Comparison of ENCODE assay signal across 1 cellular context in the genomic region with DNA sequence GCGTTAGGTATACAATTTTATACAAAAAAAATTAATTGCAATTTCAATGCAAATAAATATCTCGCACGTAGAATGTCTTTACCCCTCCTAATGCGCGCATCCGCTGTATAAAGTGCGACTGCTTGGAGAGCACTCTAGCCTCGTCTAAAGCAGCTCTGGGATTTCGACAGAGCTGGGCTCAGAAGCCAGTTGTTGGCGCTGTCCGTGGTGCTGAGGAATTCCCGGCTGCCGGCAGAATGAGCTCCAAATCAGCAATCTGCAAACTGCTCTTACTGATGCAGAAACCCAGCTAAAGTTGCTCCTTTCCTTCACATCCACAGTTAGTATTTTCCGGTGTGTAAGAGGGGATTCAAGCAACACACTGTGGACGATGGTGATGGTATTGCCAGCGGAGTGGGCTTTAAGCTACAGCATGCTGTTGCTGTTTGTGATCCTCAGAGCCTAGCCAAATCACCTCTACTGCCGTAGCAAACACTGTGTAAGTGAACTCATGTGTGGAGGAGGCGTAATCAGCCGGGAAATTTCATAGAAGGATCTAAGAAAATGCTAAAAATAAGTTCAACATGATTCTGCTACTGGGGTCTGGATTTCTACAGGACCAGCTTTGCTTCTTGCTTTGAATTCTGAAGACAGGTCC.
TF ChIP-seq lines count a peak whose summit lies in the region.

A gene (plus strand): TSS at position 137 of the 637 bp plus-strand sequence. CDS start 3,140 bp downstream, outside the sequence.

TF ChIP-seq in HepG2, 621 proteins besides CTCF, POLR2A, EP300 and RAD21 (continued from another document and continues in another):
- TF ChIP-seq ZNF543 (CRISPR knock-in tag; IDR thresholded peaks at IDR 0.05), result no peak; the same call in 1 of the 2 replicates
- TF ChIP-seq SKI (IDR thresholded peaks at IDR 0.05; ENCODE audit: partially characterized antibody), result no peak
- TF ChIP-seq DNMT3B (CRISPR knock-in tag; conservative IDR thresholded peaks at IDR 0.05), result peak; percentile 99
- no peak for TF ChIP-seq NFIC (IDR thresholded peaks at IDR 0.05; ENCODE audit: low read length)
- TF ChIP-seq, protein P1, sequence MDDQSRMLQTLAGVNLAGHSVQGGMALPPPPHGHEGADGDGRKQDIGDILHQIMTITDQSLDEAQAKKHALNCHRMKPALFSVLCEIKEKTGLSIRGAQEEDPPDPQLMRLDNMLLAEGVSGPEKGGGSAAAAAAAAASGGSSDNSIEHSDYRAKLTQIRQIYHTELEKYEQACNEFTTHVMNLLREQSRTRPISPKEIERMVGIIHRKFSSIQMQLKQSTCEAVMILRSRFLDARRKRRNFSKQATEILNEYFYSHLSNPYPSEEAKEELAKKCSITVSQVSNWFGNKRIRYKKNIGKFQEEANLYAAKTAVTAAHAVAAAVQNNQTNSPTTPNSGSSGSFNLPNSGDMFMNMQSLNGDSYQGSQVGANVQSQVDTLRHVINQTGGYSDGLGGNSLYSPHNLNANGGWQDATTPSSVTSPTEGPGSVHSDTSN (CRISPR knock-in tag; IDR thresholded peaks at IDR 0.05; ENCODE audit: borderline replicate concordance), result peak; percentile 92
- TF ChIP-seq, protein P2, sequence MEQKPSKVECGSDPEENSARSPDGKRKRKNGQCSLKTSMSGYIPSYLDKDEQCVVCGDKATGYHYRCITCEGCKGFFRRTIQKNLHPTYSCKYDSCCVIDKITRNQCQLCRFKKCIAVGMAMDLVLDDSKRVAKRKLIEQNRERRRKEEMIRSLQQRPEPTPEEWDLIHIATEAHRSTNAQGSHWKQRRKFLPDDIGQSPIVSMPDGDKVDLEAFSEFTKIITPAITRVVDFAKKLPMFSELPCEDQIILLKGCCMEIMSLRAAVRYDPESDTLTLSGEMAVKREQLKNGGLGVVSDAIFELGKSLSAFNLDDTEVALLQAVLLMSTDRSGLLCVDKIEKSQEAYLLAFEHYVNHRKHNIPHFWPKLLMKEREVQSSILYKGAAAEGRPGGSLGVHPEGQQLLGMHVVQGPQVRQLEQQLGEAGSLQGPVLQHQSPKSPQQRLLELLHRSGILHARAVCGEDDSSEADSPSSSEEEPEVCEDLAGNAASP (CRISPR knock-in tag; IDR thresholded peaks at IDR 0.05; ENCODE audit: borderline replicate concordance), result peak; percentile 91
- no peak for TF ChIP-seq CBX2 (IDR thresholded peaks at IDR 0.05; ENCODE audit: low read depth, low read length)
- no peak for TF ChIP-seq CBX2 (CRISPR knock-in tag; IDR thresholded peaks at IDR 0.05; ENCODE audit: low read depth)
- TF ChIP-seq, protein P3, sequence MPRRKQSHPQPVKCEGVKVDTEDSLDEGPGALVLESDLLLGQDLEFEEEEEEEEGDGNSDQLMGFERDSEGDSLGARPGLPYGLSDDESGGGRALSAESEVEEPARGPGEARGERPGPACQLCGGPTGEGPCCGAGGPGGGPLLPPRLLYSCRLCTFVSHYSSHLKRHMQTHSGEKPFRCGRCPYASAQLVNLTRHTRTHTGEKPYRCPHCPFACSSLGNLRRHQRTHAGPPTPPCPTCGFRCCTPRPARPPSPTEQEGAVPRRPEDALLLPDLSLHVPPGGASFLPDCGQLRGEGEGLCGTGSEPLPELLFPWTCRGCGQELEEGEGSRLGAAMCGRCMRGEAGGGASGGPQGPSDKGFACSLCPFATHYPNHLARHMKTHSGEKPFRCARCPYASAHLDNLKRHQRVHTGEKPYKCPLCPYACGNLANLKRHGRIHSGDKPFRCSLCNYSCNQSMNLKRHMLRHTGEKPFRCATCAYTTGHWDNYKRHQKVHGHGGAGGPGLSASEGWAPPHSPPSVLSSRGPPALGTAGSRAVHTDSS (CRISPR knock-in tag; conservative IDR thresholded peaks at IDR 0.05), result no peak
- 0 out of 2 replicates have a peak, but pooled peaks have one; percentile 71 for TF ChIP-seq ZNF253 (CRISPR knock-in tag; IDR thresholded peaks at IDR 0.05; ENCODE audit: borderline replicate concordance)
- TF ChIP-seq, protein P4, sequence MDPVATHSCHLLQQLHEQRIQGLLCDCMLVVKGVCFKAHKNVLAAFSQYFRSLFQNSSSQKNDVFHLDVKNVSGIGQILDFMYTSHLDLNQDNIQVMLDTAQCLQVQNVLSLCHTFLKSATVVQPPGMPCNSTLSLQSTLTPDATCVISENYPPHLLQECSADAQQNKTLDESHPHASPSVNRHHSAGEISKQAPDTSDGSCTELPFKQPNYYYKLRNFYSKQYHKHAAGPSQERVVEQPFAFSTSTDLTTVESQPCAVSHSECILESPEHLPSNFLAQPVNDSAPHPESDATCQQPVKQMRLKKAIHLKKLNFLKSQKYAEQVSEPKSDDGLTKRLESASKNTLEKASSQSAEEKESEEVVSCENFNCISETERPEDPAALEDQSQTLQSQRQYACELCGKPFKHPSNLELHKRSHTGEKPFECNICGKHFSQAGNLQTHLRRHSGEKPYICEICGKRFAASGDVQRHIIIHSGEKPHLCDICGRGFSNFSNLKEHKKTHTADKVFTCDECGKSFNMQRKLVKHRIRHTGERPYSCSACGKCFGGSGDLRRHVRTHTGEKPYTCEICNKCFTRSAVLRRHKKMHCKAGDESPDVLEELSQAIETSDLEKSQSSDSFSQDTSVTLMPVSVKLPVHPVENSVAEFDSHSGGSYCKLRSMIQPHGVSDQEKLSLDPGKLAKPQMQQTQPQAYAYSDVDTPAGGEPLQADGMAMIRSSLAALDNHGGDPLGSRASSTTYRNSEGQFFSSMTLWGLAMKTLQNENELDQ (CRISPR knock-in tag; IDR thresholded peaks at IDR 0.05; ENCODE audit: borderline replicate concordance), result peak; percentile 97
- peak; percentile 62; the same call in 1 of the 2 replicates for TF ChIP-seq SIX1 (CRISPR knock-in tag; IDR thresholded peaks at IDR 0.05; ENCODE audit: borderline replicate concordance)
- TF ChIP-seq, protein P5, sequence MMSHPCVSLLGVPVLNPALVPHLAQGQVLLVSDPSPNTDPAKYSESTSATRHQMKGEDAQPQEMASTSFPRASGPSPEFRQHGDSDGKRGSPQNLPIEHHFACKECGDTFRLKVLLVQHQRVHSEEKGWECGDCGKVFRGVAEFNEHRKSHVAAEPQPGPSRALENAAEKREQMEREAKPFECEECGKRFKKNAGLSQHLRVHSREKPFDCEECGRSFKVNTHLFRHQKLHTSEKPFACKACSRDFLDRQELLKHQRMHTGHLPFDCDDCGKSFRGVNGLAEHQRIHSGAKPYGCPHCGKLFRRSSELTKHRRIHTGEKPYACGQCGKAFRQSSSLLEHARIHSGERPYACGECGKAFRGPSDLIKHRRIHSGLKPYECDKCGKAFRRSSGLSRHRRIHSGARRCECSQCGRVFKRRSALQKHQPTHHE (CRISPR knock-in tag; IDR thresholded peaks at IDR 0.05; ENCODE audit: borderline replicate concordance), result peak; percentile 92; the same call in 1 of the 2 replicates
- 0 out of 2 replicates have a peak, but pooled peaks have one; percentile 89 for TF ChIP-seq ATAD3A (CRISPR knock-in tag; IDR thresholded peaks at IDR 0.05)
- TF ChIP-seq ZNF350 (CRISPR knock-in tag; IDR thresholded peaks at IDR 0.05; ENCODE audit: borderline replicate concordance, low read depth), result peak; percentile 39; the same call in 1 of the 2 replicates
- TF ChIP-seq, protein P6, sequence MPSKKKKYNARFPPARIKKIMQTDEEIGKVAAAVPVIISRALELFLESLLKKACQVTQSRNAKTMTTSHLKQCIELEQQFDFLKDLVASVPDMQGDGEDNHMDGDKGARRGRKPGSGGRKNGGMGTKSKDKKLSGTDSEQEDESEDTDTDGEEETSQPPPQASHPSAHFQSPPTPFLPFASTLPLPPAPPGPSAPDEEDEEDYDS (CRISPR knock-in tag; IDR thresholded peaks at IDR 0.05), result peak; percentile 58
- 0 out of 2 replicates have a peak, but pooled peaks have one; percentile 42 for TF ChIP-seq ZNF724P (CRISPR knock-in tag; IDR thresholded peaks at IDR 0.05; ENCODE audit: borderline replicate concordance)
- peak; percentile 94 for TF ChIP-seq IRX3 (CRISPR knock-in tag; IDR thresholded peaks at IDR 0.05; ENCODE audit: borderline replicate concordance, low read depth)
- TF ChIP-seq ZNF644 (CRISPR knock-in tag; IDR thresholded peaks at IDR 0.05; ENCODE audit: low read depth), result peak; percentile 87
- TF ChIP-seq, protein P7, sequence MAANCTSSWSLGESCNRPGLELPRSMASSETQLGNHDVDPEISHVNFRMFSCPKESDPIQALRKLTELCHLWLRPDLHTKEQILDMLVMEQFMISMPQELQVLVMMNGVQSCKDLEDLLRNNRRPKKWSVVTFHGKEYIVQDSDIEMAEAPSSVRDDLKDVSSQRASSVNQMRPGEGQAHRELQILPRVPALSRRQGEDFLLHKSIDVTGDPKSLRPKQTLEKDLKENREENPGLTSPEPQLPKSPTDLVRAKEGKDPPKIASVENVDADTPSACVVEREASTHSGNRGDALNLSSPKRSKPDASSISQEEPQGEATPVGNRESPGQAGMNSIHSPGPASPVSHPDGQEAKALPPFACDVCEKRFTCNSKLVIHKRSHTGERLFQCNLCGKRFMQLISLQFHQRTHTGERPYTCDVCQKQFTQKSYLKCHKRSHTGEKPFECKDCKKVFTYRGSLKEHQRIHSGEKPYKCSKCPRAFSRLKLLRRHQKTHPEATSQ (CRISPR knock-in tag; IDR thresholded peaks at IDR 0.05; ENCODE audit: borderline replicate concordance), result peak; percentile 95
- TF ChIP-seq RFXANK (CRISPR knock-in tag; IDR thresholded peaks at IDR 0.05), result peak; percentile 88; the same call in 1 of the 2 replicates
- TF ChIP-seq ZNF776 (CRISPR knock-in tag; IDR thresholded peaks at IDR 0.05), result no peak
- peak; percentile 76; the same call in 1 of the 2 replicates for TF ChIP-seq ZSCAN21 (CRISPR knock-in tag; IDR thresholded peaks at IDR 0.05; ENCODE audit: borderline replicate concordance)
- no peak for TF ChIP-seq CENPX (CRISPR knock-in tag; IDR thresholded peaks at IDR 0.05)
- no peak; the same call in 1 of the 2 replicates for TF ChIP-seq GFI1 (CRISPR knock-in tag; IDR thresholded peaks at IDR 0.05; ENCODE audit: borderline replicate concordance)
- TF ChIP-seq, protein P8, sequence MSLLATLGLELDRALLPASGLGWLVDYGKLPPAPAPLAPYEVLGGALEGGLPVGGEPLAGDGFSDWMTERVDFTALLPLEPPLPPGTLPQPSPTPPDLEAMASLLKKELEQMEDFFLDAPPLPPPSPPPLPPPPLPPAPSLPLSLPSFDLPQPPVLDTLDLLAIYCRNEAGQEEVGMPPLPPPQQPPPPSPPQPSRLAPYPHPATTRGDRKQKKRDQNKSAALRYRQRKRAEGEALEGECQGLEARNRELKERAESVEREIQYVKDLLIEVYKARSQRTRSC (CRISPR knock-in tag; IDR thresholded peaks at IDR 0.05; ENCODE audit: low read depth), result no peak
- TF ChIP-seq, protein P9, sequence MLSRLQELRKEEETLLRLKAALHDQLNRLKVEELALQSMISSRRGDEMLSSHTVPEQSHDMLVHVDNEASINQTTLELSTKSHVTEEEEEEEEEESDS (CRISPR knock-in tag; IDR thresholded peaks at IDR 0.05; ENCODE audit: borderline replicate concordance), result peak; percentile 88
- TF ChIP-seq ZNF501 (CRISPR knock-in tag; IDR thresholded peaks at IDR 0.05), result peak; percentile 86
- TF ChIP-seq, protein P10, sequence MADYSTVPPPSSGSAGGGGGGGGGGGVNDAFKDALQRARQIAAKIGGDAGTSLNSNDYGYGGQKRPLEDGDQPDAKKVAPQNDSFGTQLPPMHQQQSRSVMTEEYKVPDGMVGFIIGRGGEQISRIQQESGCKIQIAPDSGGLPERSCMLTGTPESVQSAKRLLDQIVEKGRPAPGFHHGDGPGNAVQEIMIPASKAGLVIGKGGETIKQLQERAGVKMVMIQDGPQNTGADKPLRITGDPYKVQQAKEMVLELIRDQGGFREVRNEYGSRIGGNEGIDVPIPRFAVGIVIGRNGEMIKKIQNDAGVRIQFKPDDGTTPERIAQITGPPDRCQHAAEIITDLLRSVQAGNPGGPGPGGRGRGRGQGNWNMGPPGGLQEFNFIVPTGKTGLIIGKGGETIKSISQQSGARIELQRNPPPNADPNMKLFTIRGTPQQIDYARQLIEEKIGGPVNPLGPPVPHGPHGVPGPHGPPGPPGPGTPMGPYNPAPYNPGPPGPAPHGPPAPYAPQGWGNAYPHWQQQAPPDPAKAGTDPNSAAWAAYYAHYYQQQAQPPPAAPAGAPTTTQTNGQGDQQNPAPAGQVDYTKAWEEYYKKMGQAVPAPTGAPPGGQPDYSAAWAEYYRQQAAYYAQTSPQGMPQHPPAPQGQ (CRISPR knock-in tag; IDR thresholded peaks at IDR 0.05; ENCODE audit: borderline replicate concordance), result no peak
- no peak for TF ChIP-seq ZNF83 (CRISPR knock-in tag; IDR thresholded peaks at IDR 0.05; ENCODE audit: borderline replicate concordance)
- TF ChIP-seq ZNF354B (CRISPR knock-in tag; IDR thresholded peaks at IDR 0.05), result peak; percentile 81; the same call in 1 of the 2 replicates
- TF ChIP-seq, protein P11, sequence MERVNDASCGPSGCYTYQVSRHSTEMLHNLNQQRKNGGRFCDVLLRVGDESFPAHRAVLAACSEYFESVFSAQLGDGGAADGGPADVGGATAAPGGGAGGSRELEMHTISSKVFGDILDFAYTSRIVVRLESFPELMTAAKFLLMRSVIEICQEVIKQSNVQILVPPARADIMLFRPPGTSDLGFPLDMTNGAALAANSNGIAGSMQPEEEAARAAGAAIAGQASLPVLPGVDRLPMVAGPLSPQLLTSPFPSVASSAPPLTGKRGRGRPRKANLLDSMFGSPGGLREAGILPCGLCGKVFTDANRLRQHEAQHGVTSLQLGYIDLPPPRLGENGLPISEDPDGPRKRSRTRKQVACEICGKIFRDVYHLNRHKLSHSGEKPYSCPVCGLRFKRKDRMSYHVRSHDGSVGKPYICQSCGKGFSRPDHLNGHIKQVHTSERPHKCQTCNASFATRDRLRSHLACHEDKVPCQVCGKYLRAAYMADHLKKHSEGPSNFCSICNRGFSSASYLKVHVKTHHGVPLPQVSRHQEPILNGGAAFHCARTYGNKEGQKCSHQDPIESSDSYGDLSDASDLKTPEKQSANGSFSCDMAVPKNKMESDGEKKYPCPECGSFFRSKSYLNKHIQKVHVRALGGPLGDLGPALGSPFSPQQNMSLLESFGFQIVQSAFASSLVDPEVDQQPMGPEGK (CRISPR knock-in tag; IDR thresholded peaks at IDR 0.05), result peak; percentile 38; the same call in 1 of the 2 replicates
- TF ChIP-seq TGIF2 (CRISPR knock-in tag; IDR thresholded peaks at IDR 0.05), result peak; percentile 90
- no peak; the same call in 1 of the 2 replicates for TF ChIP-seq HNF4A (CRISPR knock-in tag; IDR thresholded peaks at IDR 0.05)
- no peak for TF ChIP-seq EZH2 (conservative IDR thresholded peaks at IDR 0.05; ENCODE audit: low read depth, low read length)
- TF ChIP-seq HOXA9 (CRISPR knock-in tag; IDR thresholded peaks at IDR 0.05; ENCODE audit: borderline replicate concordance), result peak; percentile 76; the same call in 1 of the 2 replicates
- TF ChIP-seq NFATC3 (CRISPR knock-in tag; IDR thresholded peaks at IDR 0.05), result 0 out of 2 replicates have a peak, but pooled peaks have one; percentile 28
- TF ChIP-seq TSC22D2 (CRISPR knock-in tag; IDR thresholded peaks at IDR 0.05; ENCODE audit: borderline replicate concordance), result peak; percentile 98
- no peak for TF ChIP-seq SP2 (CRISPR knock-in tag; IDR thresholded peaks at IDR 0.05)
- 0 out of 2 replicates have a peak, but pooled peaks have one; percentile 33 for TF ChIP-seq SIN3A (IDR thresholded peaks at IDR 0.05; ENCODE audit: borderline replicate concordance, low read depth, low read length)
- TF ChIP-seq THAP11 (CRISPR knock-in tag; IDR thresholded peaks at IDR 0.05), result peak; percentile 63
